In the genomic region with DNA sequence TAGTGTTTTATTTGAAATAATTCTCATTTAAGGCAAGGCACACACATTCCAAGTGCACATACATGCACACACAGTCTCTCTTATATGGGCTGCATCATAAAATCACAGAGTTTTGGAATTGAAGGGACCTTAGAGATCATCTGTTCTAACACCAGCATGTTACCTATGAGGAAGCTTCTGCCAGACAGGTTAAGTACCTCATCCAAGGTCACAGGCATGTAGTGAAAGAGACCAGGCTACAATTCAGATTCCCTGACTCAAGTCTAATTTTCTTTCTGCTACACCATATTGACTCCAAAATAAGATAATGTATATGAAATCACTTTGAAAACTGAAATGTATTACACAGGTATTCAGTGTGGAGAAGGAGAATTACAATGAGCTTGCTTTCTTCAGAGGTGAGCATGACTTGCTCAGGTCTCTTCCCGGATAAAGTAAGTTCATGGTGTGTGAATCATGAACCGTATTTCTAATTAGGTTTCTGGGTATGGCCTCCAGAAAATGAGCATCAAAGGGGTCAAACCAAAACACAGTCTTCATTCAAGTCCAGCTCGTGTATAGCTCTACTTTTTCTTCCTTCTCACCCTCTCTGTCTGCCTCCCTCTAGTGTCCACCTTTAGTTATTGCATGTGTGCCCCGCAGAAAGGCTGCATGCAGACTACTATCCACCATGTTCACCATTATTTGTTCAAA, we compare ENCODE assay signal across 7 cellular contexts.
DNase-seq lines count a peak whose midpoint lies in the region; ATAC-seq and TF ChIP-seq lines count a peak whose summit lies in the region.

No MANE protein-coding gene starts in this region.

- no peak overlapping the region for H2BK15ac ChIP-seq in mesenchymal stem cell (ENCODE audit: low read depth, poor library complexity, severe bottlenecking)

- no peak overlapping the region for H4K8ac ChIP-seq in mesenchymal stem cell (ENCODE audit: low read length)

- H4K91ac ChIP-seq in mesenchymal stem cell (ENCODE audit: low read length), result no peak overlapping the region

- H2BK5ac ChIP-seq in mesenchymal stem cell (ENCODE audit: low read depth, low read length, poor library complexity, severe bottlenecking), result no peak overlapping the region

- H3K4me3 ChIP-seq in mesenchymal stem cell (ENCODE audit: insufficient read depth in 1 of 2, low read depth in 1 of 2, low read length in 2 of 2), result no peak overlapping the region

- 41% methylated on average over 4 of the region's 4 CpGs for WGBS in mesenchymal stem cell

- H2AFZ ChIP-seq in mesenchymal stem cell (ENCODE audit: low read depth, low read length), result no peak overlapping the region

- H3K36me3 ChIP-seq in mesenchymal stem cell (ENCODE audit: control insufficient read depth in 1 of 2, insufficient read depth in 2 of 2, low read depth in 1 of 2, low read length in 2 of 2), result no peaks in the 10 kb centered on the region

- no peak overlapping the region for H2BK120ac ChIP-seq in mesenchymal stem cell (ENCODE audit: low read depth, low read length)

- H3K9me3 ChIP-seq in mesenchymal stem cell (ENCODE audit: control insufficient read depth, low read length), result no peaks in the 10 kb centered on the region

- H3K4me2 ChIP-seq in mesenchymal stem cell (ENCODE audit: low read length, poor library complexity, severe bottlenecking), result no peak overlapping the region

- H3K79me1 ChIP-seq in mesenchymal stem cell (replicated peaks; ENCODE audit: low read length, poor library complexity, severe bottlenecking), result no peaks in the 10 kb centered on the region

- TF ChIP-seq CTCF in GM10266 (IDR thresholded peaks at IDR 0.05; ENCODE audit: control insufficient read depth, insufficient read depth, low read depth, missing control alignments), result peak; percentile 93

- no peak overlapping the region for H3K4ac ChIP-seq in mesenchymal stem cell (ENCODE audit: low read depth in 1 of 2, low read length in 2 of 2)

- no peaks in the 10 kb centered on the region for H3K4me1 ChIP-seq in mesenchymal stem cell (ENCODE audit: control insufficient read depth, insufficient read depth, low read depth, low read length)

- ATAC-seq in HG03108 (IDR thresholded peaks at IDR 0.05; ENCODE audit: unreplicated experiment), result peak; percentile 54

- no peak overlapping the region for H2AK5ac ChIP-seq in mesenchymal stem cell (ENCODE audit: low read length, severe bottlenecking)

- H3K27ac ChIP-seq in mesenchymal stem cell (ENCODE audit: low read length, poor library complexity, severe bottlenecking), result no peak overlapping the region

- no peak overlapping the region for H2BK12ac ChIP-seq in mesenchymal stem cell (ENCODE audit: low read length in 2 of 2)

- DNase-seq in GM10266 (ENCODE audit: extremely low spot score) (peak; percentile 71), NCI-H345 (lab: John Stamatoyannopoulos, UW) (peak; percentile 67), dermis blood vessel endothelial cell (peak; percentile 83), mesenchymal stem cell (peak; percentile 68)
- DNase-seq in activated CD4-positive, alpha-beta T cell treated with anti-CD3 and anti-CD28 coated beads for 48 hours, result peak; percentile 70
- DNase-seq in stimulated activated CD8-positive, alpha-beta memory T cell treated with anti-CD3 and anti-CD28 coated beads, Interleukin-4, amount 100 ng/mL, for 24 hours (ENCODE audit: low read depth), result peak; percentile 34

- H3K9ac ChIP-seq in mesenchymal stem cell (ENCODE audit: low read length), result no peak overlapping the region

- H3K23ac ChIP-seq in mesenchymal stem cell (ENCODE audit: low read length in 2 of 2), result no peak overlapping the region

- H3K14ac ChIP-seq in mesenchymal stem cell (ENCODE audit: low read length in 2 of 2), result no peak overlapping the region

- no peak overlapping the region for H3K18ac ChIP-seq in mesenchymal stem cell (ENCODE audit: low read depth in 1 of 2, low read length in 2 of 2)

- peaks cover 60 to 65% of the 10 kb centered on the region in 2 experiments for H3K27me3 ChIP-seq in mesenchymal stem cell (ENCODE audit: control insufficient read depth in 1 of 2, insufficient read depth in 1 of 2, low read length in 2 of 2)
